In genomic region chr1:199644912-199645311, GRCh38 we compare ENCODE assay signal across 8 cellular contexts.
"Had no signal": no experiment of that assay in that cellular context is flagged by ENCODE, and none has a peak within 500 bp of the region (broad histone marks: within the 10 kb centered on the region; RNA-seq: fewer than 3 reads in every experiment).

No MANE protein-coding gene starts in this region.

- H3K4me3 Mint-ChIP-seq: GM23338, H9, HFFc6 had no signal

- ATAC-seq: GM23338, HCT116 had no signal

- DNase-seq: GM23248, GOT3, H7, H9, HCEC 1CT, HFFc6 had no signal

- H3K27ac Mint-ChIP-seq: GM23338, H9, HFFc6 had no signal

- H3K4me1 Mint-ChIP-seq: GM23338, H9 had no signal
